Comparison of ENCODE assay signal across 20 cellular contexts in the genomic region with DNA sequence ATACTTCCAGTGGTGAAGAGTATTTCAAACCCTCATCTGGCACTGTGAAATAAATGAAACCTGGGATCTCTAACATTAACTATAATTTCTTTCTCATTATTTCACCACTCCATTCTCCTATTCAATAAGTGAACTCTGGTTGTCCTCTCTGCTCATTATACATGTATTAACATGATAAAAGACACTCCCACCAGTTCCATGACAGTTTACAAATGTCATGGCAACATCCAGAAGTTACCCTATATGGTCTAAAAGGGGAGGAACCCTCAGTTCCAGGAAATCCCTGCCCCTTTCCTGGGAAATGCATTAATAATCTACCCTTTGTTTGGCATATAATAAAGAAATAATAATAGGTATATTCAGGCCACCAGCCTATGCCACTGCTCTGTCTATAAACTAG.
"Had no signal": no experiment of that assay in that cellular context is flagged by ENCODE, and none has a peak within 500 bp of the region (broad histone marks: within the 10 kb centered on the region; RNA-seq: fewer than 3 reads in every experiment).

No MANE protein-coding gene starts in this region.

- DNase-seq: effector CD4-positive, alpha-beta T cell; endodermal cell; gastrocnemius medialis; heart right ventricle; hypothalamus; islet precursor cell; mammary epithelial cell; mucosa of descending colon; naive thymus-derived CD8-positive, alpha-beta T cell; psoas muscle; retina; right lobe of liver; stimulated activated CD4-positive, alpha-beta T cell treated with anti-CD3 and anti-CD28 coated beads, Interleukin-4, amount 100 ng/mL, for 1 hour; stimulated activated CD8-positive, alpha-beta memory T cell treated with anti-CD3 and anti-CD28 coated beads, Interleukin-4, amount 100 ng/mL, for 48 hours; tibial artery; upper lobe of left lung; uterus had no signal

- ATAC-seq: esophagus mucosa; gastrocnemius medialis; heart right ventricle; left lobe of liver; mucosa of descending colon; naive thymus-derived CD8-positive, alpha-beta T cell; psoas muscle; right lobe of liver; stimulated activated effector memory CD8-positive, alpha-beta T cell treated with anti-CD3 and anti-CD28 coated beads, Interleukin-12 subunit alpha, Interleukin-12 subunit beta, amount 100 ng/mL, for 72 hours had no signal
